ENCODE assay signal across 7 cellular contexts in genomic region chr11:128210148-128210940, GRCh38.
DNase-seq lines count a peak whose midpoint lies in the region; ATAC-seq, FAIRE-seq and TF ChIP-seq lines count a peak whose summit lies in the region.

No MANE protein-coding gene starts in this region.

- WGBS in heart left ventricle, 4 donors, result 38 to 49% (median 44%) methylated on average over 3 of the region's 3 CpGs
- WGBS in small intestine, 3 donors, result 11 to 52% (median 28%) methylated on average over 3 of the region's 3 CpGs

- H3K36me3 ChIP-seq in heart left ventricle, result no peaks in the 10 kb centered on the region
- no peaks in the 10 kb centered on the region for H3K36me3 ChIP-seq in small intestine (ENCODE audit: control insufficient read depth in 2 of 2, insufficient read depth in 2 of 2, low read length in 2 of 2)
- no peaks in the 10 kb centered on the region for H3K36me3 ChIP-seq in MM.1S (replicated peaks; ENCODE audit: insufficient read depth, low read length)

- H3K4me3 ChIP-seq in heart left ventricle (no peak overlapping the region), small intestine (ENCODE audit: low read depth in 1 of 2, low read length in 2 of 2) (no peak overlapping the region), MM.1S (ENCODE audit: low read length) (no peak overlapping the region)

- H3K27me3 Mint-ChIP-seq in T-helper 2 cell treated with Interferon-gamma antibody and Interleukin-4, amounts not matched to agents 5 μg/mL and 100 μg/mL, for 36 hours (ENCODE audit: low read depth), result no peaks in the 10 kb centered on the region

- H3K4me1 ChIP-seq in heart left ventricle (peaks cover 2 to 33% (median 26%) of the 10 kb centered on the region in 12 donors), small intestine (ENCODE audit: control insufficient read depth in 2 of 2, insufficient read depth in 1 of 2, low read depth in 1 of 2, low read length in 1 of 2) (no peaks in the 10 kb centered on the region), MM.1S (ENCODE audit: low read length) (no peaks in the 10 kb centered on the region)

- no peaks in the 10 kb centered on the region for H4K20me1 ChIP-seq in MM.1S (ENCODE audit: insufficient read depth, low read length)

- H3K27ac Mint-ChIP-seq in T-helper 2 cell treated with Interferon-gamma antibody and Interleukin-4, amounts not matched to agents 5 μg/mL and 100 μg/mL, for 36 hours, result no peak overlapping the region

- ATAC-seq in heart left ventricle (peak; percentile 63 to 92 (median 82)), GM21576 (IDR thresholded peaks at IDR 0.05; ENCODE audit: unreplicated experiment) (no peak)

- H3K79me2 ChIP-seq in MM.1S (ENCODE audit: low read length), result no peaks in the 10 kb centered on the region

- H2AFZ ChIP-seq in MM.1S (ENCODE audit: low read length), result no peak overlapping the region

- peaks cover 4% of the 10 kb centered on the region for H3K36me3 Mint-ChIP-seq in T-helper 2 cell treated with Interferon-gamma antibody and Interleukin-4, amounts not matched to agents 5 μg/mL and 100 μg/mL, for 36 hours (ENCODE audit: low read depth)

- no peak overlapping the region for H3K4me2 ChIP-seq in MM.1S (ENCODE audit: low read depth, low read length)

- H3K4me3 Mint-ChIP-seq in T-helper 2 cell treated with Interferon-gamma antibody and Interleukin-4, amounts not matched to agents 5 μg/mL and 100 μg/mL, for 36 hours, result no peak overlapping the region

- H3K9me2 ChIP-seq in MM.1S (replicated peaks; ENCODE audit: insufficient read depth, low read length), result no peaks in the 10 kb centered on the region

- peak overlapping the region in 3 of 12 donors; percentile 16 to 55 (median 23) for H3K27ac ChIP-seq in heart left ventricle
- no peak overlapping the region for H3K27ac ChIP-seq in small intestine (ENCODE audit: low read depth in 1 of 2, low read length in 1 of 2)
- no peak overlapping the region for H3K27ac ChIP-seq in MM.1S (ENCODE audit: low read length)

- in situ Hi-C loops in SK-MEL-5 (cut with HindIII; ENCODE audit: low pct_unique_long_range_greater_than_20kb, low sequenced_read_pairs), result no loop called here

- DNase-seq in HCEC 1CT (peak; percentile 93), SK-MEL-5 (ENCODE audit: low read depth, low spot score) (peak; percentile 20), heart left ventricle (peak in 1 of 5 donors; percentile 36), small intestine (peak; percentile 65), MM.1S (no peak)
- no peak for DNase-seq in T-helper 2 cell treated with Interferon-gamma antibody and Interleukin-4, amounts not matched to agents 5 μg/mL and 100 μg/mL, for 36 hours (ENCODE audit: low spot score)

- no peaks in the 10 kb centered on the region for H3K27me3 ChIP-seq in heart left ventricle
- no peaks in the 10 kb centered on the region for H3K27me3 ChIP-seq in small intestine (ENCODE audit: control insufficient read depth in 2 of 2, insufficient read depth in 2 of 2, low read length in 2 of 2)
- H3K27me3 ChIP-seq in MM.1S (replicated peaks; ENCODE audit: insufficient read depth, low read length), result no peaks in the 10 kb centered on the region

- no peak for FAIRE-seq in small intestine (lab: Jason Lieb, UNC)

- H3K9ac ChIP-seq in MM.1S (ENCODE audit: low read length), result no peak overlapping the region

- peaks cover 13% of the 10 kb centered on the region for H3K9me3 Mint-ChIP-seq in T-helper 2 cell treated with Interferon-gamma antibody and Interleukin-4, amounts not matched to agents 5 μg/mL and 100 μg/mL, for 36 hours

- H3F3A ChIP-seq in MM.1S (ENCODE audit: insufficient read depth, low read length), result no peaks in the 10 kb centered on the region

- H3K9me3 ChIP-seq in heart left ventricle (no peaks in the 10 kb centered on the region), small intestine (ENCODE audit: control insufficient read depth, low read depth) (no peaks in the 10 kb centered on the region), MM.1S (replicated peaks; ENCODE audit: insufficient read depth, low read length) (no peaks in the 10 kb centered on the region)

- TF ChIP-seq POLR2A in heart left ventricle (IDR thresholded peaks at IDR 0.05), result no peak

- TF ChIP-seq CTCF in heart left ventricle (IDR thresholded peaks at IDR 0.05) (no peak), MM.1S (IDR thresholded peaks at IDR 0.05; ENCODE audit: low read length) (no peak)

- intact Hi-C loops in heart left ventricle (cut with DNase I), result no loop called here

- H3K4me1 Mint-ChIP-seq in T-helper 2 cell treated with Interferon-gamma antibody and Interleukin-4, amounts not matched to agents 5 μg/mL and 100 μg/mL, for 36 hours (ENCODE audit: low read depth), result peaks cover 11% of the 10 kb centered on the region

Comparison
In these comparisons a context has a peak if more than half of its experiments do, and no peak if none do; other contexts are left out.
1. DNase-seq: peak in HCEC 1CT (single experiment), SK-MEL-5 (single experiment) and small intestine (single experiment); none in MM.1S (single experiment) and T-helper 2 cell treated with Interferon-gamma antibody and Interleukin-4, amounts not matched to agents 5 μg/mL and 100 μg/mL, for 36 hours (single experiment).